ENCODE assay signal across 25 cellular contexts in the genomic region with DNA sequence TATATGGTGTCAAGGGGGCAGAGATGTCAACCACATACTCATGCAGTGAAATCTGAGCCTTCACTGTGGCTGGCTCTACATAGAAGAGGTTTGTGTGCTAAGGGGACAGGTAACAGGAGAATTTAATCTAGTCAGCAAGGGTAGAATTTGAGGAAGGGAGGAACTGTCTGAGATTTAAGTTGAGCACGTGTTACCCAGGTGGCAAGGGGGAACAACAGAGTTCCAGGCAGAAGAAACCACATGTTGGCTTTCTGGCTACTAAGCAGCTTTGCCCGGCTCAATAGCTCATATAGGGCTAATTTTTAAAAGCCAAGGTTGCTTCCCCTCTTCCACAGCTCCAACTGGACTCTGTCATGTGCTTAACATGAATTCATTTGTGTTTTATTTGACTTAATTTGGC.
"Had no signal": no experiment of that assay in that cellular context is flagged by ENCODE, and none has a peak within 500 bp of the region (broad histone marks: within the 10 kb centered on the region; RNA-seq: fewer than 3 reads in every experiment).

No MANE protein-coding gene starts in this region.

- H3K36me3 ChIP-seq: left lung, lower lobe of right lung, pancreas, prostate gland, sigmoid colon, spleen, suprapubic skin, thoracic aorta, tibial artery, upper lobe of right lung, uterus had no signal

- H3K27ac ChIP-seq: left lung, lower lobe of right lung, pancreas, prostate gland, sigmoid colon, spleen, suprapubic skin, thoracic aorta, tibial artery, upper lobe of right lung, uterus had no signal

- H3K4me1 ChIP-seq: left lung, lower lobe of right lung, pancreas, prostate gland, sigmoid colon, spleen, suprapubic skin, tibial artery, upper lobe of right lung, uterus had no signal

- H3K27me3 ChIP-seq: left lung, pancreas, sigmoid colon, suprapubic skin, tibial artery, uterus had no signal

- H3K4me3 ChIP-seq: left lung, lower lobe of right lung, pancreas, prostate gland, sigmoid colon, spleen, suprapubic skin, thoracic aorta, tibial artery, upper lobe of right lung, uterus had no signal

- H3K9me3 ChIP-seq: lower lobe of right lung, pancreas, prostate gland, sigmoid colon, spleen, thoracic aorta, tibial artery, upper lobe of right lung, uterus had no signal

- ATAC-seq: left cardiac atrium; left lung; lower lobe of right lung; naive thymus-derived CD8-positive, alpha-beta T cell; pancreas; right cardiac atrium; stimulated activated effector memory CD8-positive, alpha-beta T cell treated with anti-CD3 and anti-CD28 coated beads, Interleukin-12 subunit alpha, Interleukin-12 subunit beta, amount 100 ng/mL, for 72 hours; upper lobe of right lung had no signal

- DNase-seq: kidney glomerular epithelial cell; left cardiac atrium; left lung; lower lobe of right lung; mammary epithelial cell; mesenchymal stem cell; naive thymus-derived CD8-positive, alpha-beta T cell; nucleus accumbens; pancreas; posterior cingulate gyrus; retina; right cardiac atrium; sigmoid colon; small intestine; spleen; stimulated activated CD4-positive, alpha-beta T cell treated with anti-CD3 and anti-CD28 coated beads, Interleukin-4, amount 100 ng/mL, for 24 hours; stimulated activated naive CD4-positive, alpha-beta T cell; tibial artery; trophoblast cell; upper lobe of right lung; uterus had no signal
